Comparison of ENCODE assay signal across 10 cellular contexts in the genomic region with DNA sequence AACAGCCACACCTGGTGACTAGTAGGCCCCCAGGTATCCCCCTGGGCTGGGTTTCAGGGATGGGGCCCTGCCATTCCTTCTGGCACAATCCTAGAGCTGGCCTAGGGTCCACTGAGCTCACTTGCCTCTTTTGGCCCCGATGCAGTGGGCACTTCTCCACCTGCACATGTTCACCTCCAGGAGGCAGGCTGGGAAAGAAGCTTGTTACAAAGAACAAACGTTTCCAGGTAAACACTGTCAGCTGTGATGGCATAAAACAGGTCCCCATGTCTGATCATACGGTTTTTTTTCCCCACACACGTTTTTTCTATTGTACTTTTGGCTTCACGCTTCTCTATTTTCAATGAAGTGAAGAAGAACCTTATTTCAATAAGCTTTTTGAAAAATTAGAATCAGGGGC. TPM values are rescaled to one million over a fixed set of nuclear protein-coding genes. Genes with fewer than 3 reads are reported as not detected.
A peak's percentile ranks its signal among the peaks of the same experiment; 100 is the strongest.
DNase-seq lines count a peak whose midpoint lies in the region; ATAC-seq and TF ChIP-seq lines count a peak whose summit lies in the region.
"Had no signal": no experiment of that assay in that cellular context is flagged by ENCODE, and none has a peak within 500 bp of the region (broad histone marks: within the 10 kb centered on the region; RNA-seq: fewer than 3 reads in every experiment).

No MANE protein-coding gene starts in this region.

- no peak overlapping the region for H3K23ac ChIP-seq in trophoblast cell (ENCODE audit: low read length)

- CTCF ChIA-PET in activated CD4-positive, alpha-beta T cell treated with anti-CD3 and anti-CD28 coated beads for 36 hours (lab: Charles Lee): interaction anchor here (0.5 to 1.9 kb wide), 14 partner anchors 12 to 647 kb away, joined by 3 to 11 read pairs (median 3); no protein-coding TSS in a partner anchor
- CTCF ChIA-PET in mammary epithelial cell (lab: Charles Lee; ENCODE audit: low non-redundant PET): interaction anchor here (0.5 to 1.1 kb wide), 6 partner anchors 60 to 298 kb away, joined by 3 to 7 read pairs (median 5); partner anchors contain the start of gene ARPC3

- TF ChIP-seq CTCF in mammary epithelial cell (conservative IDR thresholded peaks at IDR 0.05 in 1 of 2, IDR thresholded peaks at IDR 0.05 in 1 of 2; ENCODE audit: extremely low read depth in 1 of 2, insufficient read depth in 1 of 2, low read depth in 1 of 2, low read length in 2 of 2): peak; percentile 39 to 75

- peak; percentile 39 for ATAC-seq in activated CD4-positive, alpha-beta T cell treated with anti-CD3 and anti-CD28 coated beads for 36 hours
- ATAC-seq in GM21447 (IDR thresholded peaks at IDR 0.05; ENCODE audit: unreplicated experiment): no peak
- no peak for ATAC-seq in sciatic nerve

- H3K27ac ChIP-seq in mammary epithelial cell (ENCODE audit: insufficient read depth, low read depth, low read length) (no peak overlapping the region), trophoblast cell (ENCODE audit: low read depth, low read length) (no peak overlapping the region)
- H3K27ac ChIP-seq: BLaER1 had no signal

- H2BK5ac ChIP-seq in trophoblast cell (ENCODE audit: low read depth, low read length, poor library complexity): no peak overlapping the region

- in situ Hi-C loops in mammary epithelial cell (cut with MboI; ENCODE audit: low sequenced_read_pairs in 2 of 2): loop anchor here in 1 of 2 donors (10.0 kb wide), 1 partner anchor 130 kb away; no protein-coding TSS in a partner anchor

- peak; percentile 43 for DNase-seq in activated CD4-positive, alpha-beta T cell treated with anti-CD3 and anti-CD28 coated beads for 36 hours
- no peak for DNase-seq in activated CD4-positive, alpha-beta T cell treated with anti-CD3 and anti-CD28 coated beads, Interleukin-2, amount 50 U/mL, for 4 hours
- DNase-seq in NCI-H146 treated with DMSO at 0.1 percent for 48 hours (lab: John Stamatoyannopoulos, UW; ENCODE audit: unreplicated experiment): peak; percentile 31
- peak; percentile 24 for DNase-seq in mammary epithelial cell
- DNase-seq in trophoblast cell: peak; percentile 30 to 59
- DNase-seq in stimulated activated CD4-positive, alpha-beta T cell treated with anti-CD3 and anti-CD28 coated beads, Interleukin-12 subunit alpha, Interleukin-12 subunit beta, amount 100 ng/mL, for 4 hours: no peak
- no peak for DNase-seq in sciatic nerve (ENCODE audit: low spot score)
- DNase-seq: aorta had no signal

- WGBS in mammary epithelial cell (ENCODE audit: low coverage, missing lambda C conversion rate): 16% methylated on average over 5 of the region's 5 CpGs
- no CpG with 5 or more reads among the region's 5 CpGs for WGBS in trophoblast cell (ENCODE audit: extremely low coverage, insufficient coverage, insufficient read length)

- intact Hi-C loops in activated CD4-positive, alpha-beta T cell treated with anti-CD3 and anti-CD28 coated beads for 36 hours (cut with DNase I, micrococcal nuclease): loop anchor here (1.0 to 10.0 kb wide), 4 partner anchors 122 to 184 kb away; no protein-coding TSS in a partner anchor
- intact Hi-C loops in mammary epithelial cell (cut with micrococcal nuclease): loop anchor here (1.0 kb wide), 2 partner anchors 122 to 184 kb away; no protein-coding TSS in a partner anchor
- intact Hi-C loops in sciatic nerve (cut with DNase I): no loop called here

- H3K4me2 ChIP-seq in mammary epithelial cell (ENCODE audit: insufficient read depth, low read depth, low read length) (no peak overlapping the region), trophoblast cell (ENCODE audit: low read length) (no peak overlapping the region)
- H3K4me2 ChIP-seq: BLaER1 had no signal

- H3K79me2 ChIP-seq in mammary epithelial cell (ENCODE audit: insufficient read depth, low read length): no peaks in the 10 kb centered on the region
- no peaks in the 10 kb centered on the region for H3K79me2 ChIP-seq in trophoblast cell (ENCODE audit: control insufficient read depth, insufficient read depth, low read length, poor library complexity)

- no peak overlapping the region for H3K4me3 ChIP-seq in mammary epithelial cell (replicated peaks in 1 of 3; ENCODE audit: insufficient read depth in 1 of 3, low read depth in 2 of 3, low read length in 3 of 3)
- H3K4me3 ChIP-seq in trophoblast cell (ENCODE audit: low read depth, low read length): no peak overlapping the region
- H3K4me3 ChIP-seq: BLaER1 had no signal

- no peaks in the 10 kb centered on the region for H4K20me1 ChIP-seq in mammary epithelial cell (ENCODE audit: insufficient read depth, low read length)
- H4K20me1 ChIP-seq: BLaER1 had no signal

- H2BK120ac ChIP-seq in trophoblast cell (ENCODE audit: insufficient read depth, low read length, poor library complexity): no peak overlapping the region

- H3K9me3 ChIP-seq in mammary epithelial cell (replicated peaks; ENCODE audit: insufficient read depth, low read length): no peaks in the 10 kb centered on the region
- H3K9me3 ChIP-seq in trophoblast cell (ENCODE audit: insufficient read depth, low read depth, low read length): no peaks in the 10 kb centered on the region
- H3K9me3 ChIP-seq: BLaER1 had no signal

- H3K18ac ChIP-seq in trophoblast cell (ENCODE audit: low read length): no peak overlapping the region

- no peak overlapping the region for H4K8ac ChIP-seq in trophoblast cell (ENCODE audit: low read depth, low read length)

- no peak overlapping the region for H2AFZ ChIP-seq in mammary epithelial cell (ENCODE audit: low read depth, low read length)
- no peak overlapping the region for H2AFZ ChIP-seq in trophoblast cell (ENCODE audit: insufficient read depth, low read length, poor library complexity)

- no peak overlapping the region for H2BK12ac ChIP-seq in trophoblast cell (ENCODE audit: low read length)

- no peak overlapping the region for H3K4ac ChIP-seq in trophoblast cell (ENCODE audit: low read depth, low read length)

- no peak overlapping the region for H3K4me3 Mint-ChIP-seq in activated CD4-positive, alpha-beta T cell treated with anti-CD3 and anti-CD28 coated beads for 36 hours

- no peak overlapping the region for H2AK5ac ChIP-seq in trophoblast cell (ENCODE audit: low read length)

- no peak overlapping the region for H3K27ac Mint-ChIP-seq in activated CD4-positive, alpha-beta T cell treated with anti-CD3 and anti-CD28 coated beads for 36 hours

- no peaks in the 10 kb centered on the region for H3K4me1 Mint-ChIP-seq in activated CD4-positive, alpha-beta T cell treated with anti-CD3 and anti-CD28 coated beads for 36 hours

- POLR2A ChIA-PET in activated CD4-positive, alpha-beta T cell treated with anti-CD3 and anti-CD28 coated beads for 36 hours (lab: Charles Lee): no interaction called here

- H3K27me3 ChIP-seq in mammary epithelial cell (ENCODE audit: insufficient read depth, low read length) (no peaks in the 10 kb centered on the region), trophoblast cell (ENCODE audit: insufficient read depth, low read length) (no peaks in the 10 kb centered on the region)
- H3K27me3 ChIP-seq: BLaER1 had no signal

- no peaks in the 10 kb centered on the region for H3K79me1 ChIP-seq in trophoblast cell (ENCODE audit: low read length)

- no peaks in the 10 kb centered on the region for H3K27me3 Mint-ChIP-seq in activated CD4-positive, alpha-beta T cell treated with anti-CD3 and anti-CD28 coated beads for 36 hours

- no peak overlapping the region for H3K14ac ChIP-seq in trophoblast cell (ENCODE audit: low read length)

- H3K9ac ChIP-seq in mammary epithelial cell (ENCODE audit: insufficient read depth, low read length): no peak overlapping the region
- H3K9ac ChIP-seq in trophoblast cell (ENCODE audit: low read length): no peak overlapping the region
- H3K9ac ChIP-seq: BLaER1 had no signal

- peaks cover 2% of the 10 kb centered on the region for H3K36me3 Mint-ChIP-seq in activated CD4-positive, alpha-beta T cell treated with anti-CD3 and anti-CD28 coated beads for 36 hours (ENCODE audit: low read depth)

- BruUV-seq in mammary epithelial cell (replicated peaks; lab: Mats Ljungman, UMichigan): no TSS peak

- no peak overlapping the region for H4K12ac ChIP-seq in trophoblast cell (ENCODE audit: low read depth, low read length)

- dilution Hi-C loops in mammary epithelial cell (cut with HindIII; ENCODE audit: low sequenced_read_pairs): no loop called here

- no peak overlapping the region for H4K91ac ChIP-seq in trophoblast cell (ENCODE audit: low read depth, low read length)

- H3K9me3 Mint-ChIP-seq in activated CD4-positive, alpha-beta T cell treated with anti-CD3 and anti-CD28 coated beads for 36 hours (ENCODE audit: low read depth): no peaks in the 10 kb centered on the region

- no peaks in the 10 kb centered on the region for H3K4me1 ChIP-seq in mammary epithelial cell (ENCODE audit: insufficient read depth, low read length)
- no peaks in the 10 kb centered on the region for H3K4me1 ChIP-seq in trophoblast cell (ENCODE audit: control insufficient read depth in 1 of 2, insufficient read depth in 2 of 2, low read length in 2 of 2)

- no peaks in the 10 kb centered on the region for H3K36me3 ChIP-seq in mammary epithelial cell (ENCODE audit: insufficient read depth, low read length)
- H3K36me3 ChIP-seq in trophoblast cell (ENCODE audit: control insufficient read depth in 1 of 2, insufficient read depth in 2 of 2, low read length in 2 of 2): no peaks in the 10 kb centered on the region
- H3K36me3 ChIP-seq: BLaER1 had no signal

RNA-seq across cellular contexts. Expression of gene HVCN1, which starts 15.8 kb away (rescaled TPM):
- total RNA-seq in activated CD4-positive, alpha-beta T cell treated with anti-CD3 and anti-CD28 coated beads for 36 hours: 1 to 10 TPM; 4.4 to 4.7 TPM
- total RNA-seq in mammary epithelial cell (under 1 TPM in 1 of 2 donors, not detected in 1; 0.33 TPM), sciatic nerve (7.5 TPM)
- not detected for polyA plus RNA-seq in mammary epithelial cell
- not detected for polyA minus RNA-seq in mammary epithelial cell
- polyA plus RNA-seq in trophoblast cell (2013): 0.99 and 1.2 TPM in 2 replicates

RNA-seq across cellular contexts. Expression of gene PPP1CC, which starts 37.9 kb away (rescaled TPM):
- total RNA-seq in activated CD4-positive, alpha-beta T cell treated with anti-CD3 and anti-CD28 coated beads for 36 hours: 100 to 1,000 TPM; 201 to 283 TPM
- total RNA-seq in mammary epithelial cell (100 to 1,000 TPM in 1 of 2 donors, 10 to 100 TPM in 1; 91.0 to 116 TPM), sciatic nerve (111 TPM)
- 80.4 TPM for polyA plus RNA-seq in mammary epithelial cell
- polyA minus RNA-seq in mammary epithelial cell: 76.0 TPM
- polyA plus RNA-seq in trophoblast cell (2013): 119 and 124 TPM in 2 replicates

Comparison
In these comparisons a context has a peak if more than half of its experiments do, and no peak if none do; other contexts are left out.
1. DNase-seq: peak in activated CD4-positive, alpha-beta T cell treated with anti-CD3 and anti-CD28 coated beads for 36 hours (single experiment), NCI-H146 treated with DMSO at 0.1 percent for 48 hours (single experiment), mammary epithelial cell (single experiment) and trophoblast cell (2 of 2); none in activated CD4-positive, alpha-beta T cell treated with anti-CD3 and anti-CD28 coated beads, Interleukin-2, amount 50 U/mL, for 4 hours (0 of 2), stimulated activated CD4-positive, alpha-beta T cell treated with anti-CD3 and anti-CD28 coated beads, Interleukin-12 subunit alpha, Interleukin-12 subunit beta, amount 100 ng/mL, for 4 hours (single experiment) and sciatic nerve (single experiment).